ENCODE assay signal across 13 cellular contexts in genomic region chr2:55153564-55154315, GRCh38.
DNase-seq lines count a peak whose midpoint lies in the region; ATAC-seq, FAIRE-seq and TF ChIP-seq lines count a peak whose summit lies in the region.
"Had no signal": no experiment of that assay in that cellular context is flagged by ENCODE, and none has a peak within 500 bp of the region (broad histone marks: within the 10 kb centered on the region; RNA-seq: fewer than 3 reads in every experiment).

No MANE protein-coding gene starts in this region.

- 86% methylated on average over 10 of the region's 10 CpGs for WGBS in A549 (ENCODE audit: missing lambda C conversion rate)
- whole genome bisulfite sequencing in endodermal cell (ENCODE audit: insufficient coverage in 1 of 2, insufficient read length in 1 of 2), 2 experiments: 76 to 89% methylated on average over 3 to 10 of the region's 10 CpGs

- ATAC-seq in A549: no peak
- ATAC-seq in HG02885 (IDR thresholded peaks at IDR 0.05; ENCODE audit: poor library complexity, unreplicated experiment): peak; percentile 55
- peak; percentile 46 to 71 for ATAC-seq in lower lobe of right lung
- ATAC-seq: T-cell had no signal

- CTCF ChIA-PET in A549 (lab: Yijun Ruan, JAX): interaction anchor here (0.6 to 14.2 kb wide), 7 partner anchors 14 to 683 kb away, joined by 3 to 127 read pairs (median 4); partner anchors contain the start of gene RTN4

- peaks cover 37% of the 10 kb centered on the region for H3K4me1 Mint-ChIP-seq in endodermal cell

- H3K9me3 Mint-ChIP-seq in endodermal cell: no peaks in the 10 kb centered on the region
- H3K9me3 Mint-ChIP-seq: activated T-cell treated with anti-CD3 and anti-CD28 coated beads, Interleukin-2, amount 50 U/mL, for 24 hours; central memory CD8-positive, alpha-beta T cell; T-cell had no signal

- no peak for FAIRE-seq in A549 (lab: Jason Lieb, UNC)
- FAIRE-seq: urothelium cell line had no signal

- no peaks in the 10 kb centered on the region for H3K36me3 Mint-ChIP-seq in endodermal cell (ENCODE audit: low read depth)
- H3K36me3 Mint-ChIP-seq: T-cell had no signal

- H3K27me3 ChIP-seq in WERI-Rb-1 (ENCODE audit: insufficient read depth, low read depth, severe bottlenecking): no peaks in the 10 kb centered on the region
- H3K27me3 ChIP-seq in lower lobe of right lung (ENCODE audit: low read depth): no peaks in the 10 kb centered on the region
- peaks cover 9% of the 10 kb centered on the region for H3K27me3 ChIP-seq in endodermal cell (ENCODE audit: control insufficient read depth, insufficient read depth, low read length, poor library complexity, severe bottlenecking)

- intact Hi-C loops in lower lobe of right lung (cut with DNase I): no loop called here

- H3K36me3 ChIP-seq in WERI-Rb-1 (no peaks in the 10 kb centered on the region), lower lobe of right lung (no peaks in the 10 kb centered on the region), endodermal cell (ENCODE audit: control insufficient read depth, insufficient read depth, low read length) (no peaks in the 10 kb centered on the region)

- H3K27me3 Mint-ChIP-seq in endodermal cell (ENCODE audit: insufficient read depth): peaks cover 23% of the 10 kb centered on the region
- H3K27me3 Mint-ChIP-seq: activated T-cell treated with anti-CD3 and anti-CD28 coated beads, Interleukin-2, amount 50 U/mL, for 24 hours; central memory CD8-positive, alpha-beta T cell; T-cell had no signal

- no peak overlapping the region for H3K4me2 ChIP-seq in A549

- no peak overlapping the region for H3K9ac ChIP-seq in endodermal cell (ENCODE audit: extremely low read depth, low read length, poor library complexity, severe bottlenecking)

- no peak overlapping the region for H3K4me3 Mint-ChIP-seq in endodermal cell
- H3K4me3 Mint-ChIP-seq: activated T-cell treated with anti-CD3 and anti-CD28 coated beads, Interleukin-2, amount 50 U/mL, for 24 hours; central memory CD8-positive, alpha-beta T cell; T-cell had no signal

- no peak for TF ChIP-seq POLR2A in A549 (IDR thresholded peaks at IDR 0.05; ENCODE audit: low read length)

- no peak for TF ChIP-seq CTCF in A549 (IDR thresholded peaks at IDR 0.05)
- TF ChIP-seq CTCF in WERI-Rb-1 (IDR thresholded peaks at IDR 0.05; ENCODE audit: low read depth, low read length): no peak
- TF ChIP-seq CTCF in lower lobe of right lung (IDR thresholded peaks at IDR 0.05): no peak
- no peak for TF ChIP-seq CTCF in endodermal cell (conservative IDR thresholded peaks at IDR 0.05)

- no peak overlapping the region for H3K27ac Mint-ChIP-seq in endodermal cell
- H3K27ac Mint-ChIP-seq: activated T-cell treated with anti-CD3 and anti-CD28 coated beads, Interleukin-2, amount 50 U/mL, for 24 hours; T-cell had no signal

- DNase-seq in A549 (ENCODE audit: low read depth in 1 of 2, low spot score in 1 of 2): no peak
- no peak for DNase-seq in WERI-Rb-1
- DNase-seq in lower lobe of right lung: no peak
- no peak for DNase-seq in activated CD4-positive, alpha-beta T cell treated with anti-CD3 and anti-CD28 coated beads, Interleukin-2, amount 50 U/mL, for 1 hour
- DNase-seq in LoVo (ENCODE audit: low spot score): no peak
- no peak for DNase-seq in endodermal cell
- no peak for DNase-seq in cerebellar nuclear complex (lab: John Stamatoyannopoulos, UW)
- DNase-seq: activated T-cell treated with anti-CD3 and anti-CD28 coated beads, Interleukin-2, amount 50 U/mL, for 24 hours; stimulated activated CD4-positive, alpha-beta T cell treated with anti-CD3 and anti-CD28 coated beads, Interleukin-2, amount 100 ng/mL, for 24 hours; T-cell had no signal

- POLR2A ChIA-PET in A549 (lab: Yijun Ruan, JAX): interaction anchor here (1.2 kb wide), 1 partner anchor 103 kb away, joined by 6 read pairs; the partner anchor contains the start of gene RTN4

- H3K27ac ChIP-seq in A549 (peak overlapping the region in 1 of 2 experiments; percentile 70; a peak in 3 of 6 replicates), WERI-Rb-1 (peak overlapping the region; percentile 54), lower lobe of right lung (peak overlapping the region; percentile 13), endodermal cell (ENCODE audit: low read depth, low read length) (no peak overlapping the region)

- H3K9me3 ChIP-seq in A549 (no peaks in the 10 kb centered on the region), WERI-Rb-1 (ENCODE audit: severe bottlenecking) (no peaks in the 10 kb centered on the region), lower lobe of right lung (no peaks in the 10 kb centered on the region), endodermal cell (ENCODE audit: control insufficient read depth, low read length) (no peaks in the 10 kb centered on the region)

- H3K4me1 ChIP-seq in A549: peaks cover 35% of the 10 kb centered on the region
- H3K4me1 ChIP-seq in lower lobe of right lung: peaks cover 78% of the 10 kb centered on the region
- peaks cover 15% of the 10 kb centered on the region for H3K4me1 ChIP-seq in endodermal cell (ENCODE audit: control insufficient read depth, insufficient read depth, low read length)

- TF ChIP-seq RAD21 in A549 (conservative IDR thresholded peaks at IDR 0.05 in 1 of 2, IDR thresholded peaks at IDR 0.05 in 1 of 2): no peak

- TF ChIP-seq EP300 in A549 (IDR thresholded peaks at IDR 0.05): no peak

- H3K4me3 ChIP-seq in A549: no peak overlapping the region
- H3K4me3 ChIP-seq in WERI-Rb-1 (ENCODE audit: low read depth, low read length): no peak overlapping the region
- H3K4me3 ChIP-seq in lower lobe of right lung: no peak overlapping the region
- H3K4me3 ChIP-seq in endodermal cell (ENCODE audit: low read length): no peak overlapping the region

TF ChIP-seq in A549, 52 proteins besides CTCF, POLR2A, EP300 and RAD21:
- no peak for TF ChIP-seq E2F6 (IDR thresholded peaks at IDR 0.05; ENCODE audit: borderline replicate concordance, low read depth)
- peak; percentile 44 to 70; a peak in 3 of 4 replicates for TF ChIP-seq CEBPB (IDR thresholded peaks at IDR 0.05)
TF ChIP-seq in A549: peak in this region for 1.

Comparison
In these comparisons a context has a peak if more than half of its experiments do, and no peak if none do; other contexts are left out.
1. ATAC-seq: peak in HG02885 (single experiment) and lower lobe of right lung (2 of 2); none in A549 (0 of 2).